22 cellular contexts compared by ENCODE assay signal in the genomic region with DNA sequence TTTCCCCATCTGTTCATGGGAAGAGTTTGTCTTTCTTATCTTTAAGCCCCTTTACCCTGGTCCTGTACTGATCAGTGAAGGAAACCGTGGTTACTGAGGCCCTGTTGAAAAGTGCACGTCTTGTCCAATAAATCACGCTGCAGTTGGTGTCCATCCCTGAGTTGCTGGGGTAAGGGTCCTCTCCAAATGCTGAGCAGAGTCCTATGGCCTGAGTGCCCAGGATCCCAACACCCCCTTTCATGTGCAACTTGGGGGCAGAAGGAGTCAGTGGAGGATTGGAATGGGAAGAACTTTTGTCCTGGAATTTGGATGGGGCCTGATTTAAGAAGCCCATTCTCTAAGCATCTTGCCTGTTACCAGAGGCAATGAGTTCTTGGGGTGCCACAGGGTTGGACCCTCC. TPM values are rescaled to one million over a fixed set of nuclear protein-coding genes. Genes with fewer than 3 reads are reported as not detected.
DNase-seq lines count a peak whose midpoint lies in the region; ATAC-seq, FAIRE-seq and TF ChIP-seq lines count a peak whose summit lies in the region.
"Had no signal": no experiment of that assay in that cellular context is flagged by ENCODE, and none has a peak within 500 bp of the region (broad histone marks: within the 10 kb centered on the region; RNA-seq: fewer than 3 reads in every experiment).

No MANE protein-coding gene starts in this region.

- CTCF ChIA-PET in H1 (lab: Charles Lee; ENCODE audit: partially characterized antibody): interaction anchor here (1.7 to 3.7 kb wide), 6 partner anchors 14 to 421 kb away, joined by 4 to 31 read pairs (median 8); no protein-coding TSS in a partner anchor

- H4K20me1 ChIP-seq in H1 (replicated peaks in 1 of 2; ENCODE audit: control insufficient read depth in 1 of 2, insufficient read depth in 2 of 2, low read length in 2 of 2): peaks cover 9 to 26% of the 10 kb centered on the region in 2 experiments

- H3K23me2 ChIP-seq in H1 (ENCODE audit: low read depth, low read length): no peaks in the 10 kb centered on the region; the same call in 1 of the 2 replicates

- no peak overlapping the region for H3K18ac ChIP-seq in H1 (ENCODE audit: extremely low read depth, low read length)

- no peak overlapping the region for H3K9ac ChIP-seq in H1 (replicated peaks in 1 of 4; ENCODE audit: extremely low read depth in 1 of 4, low read depth in 3 of 4, low read length in 3 of 4)

- peaks cover 10% of the 10 kb centered on the region for H3K36me3 Mint-ChIP-seq in nephron (ENCODE audit: low read depth)

- TF ChIP-seq CTCF in H1 (IDR thresholded peaks at IDR 0.05; ENCODE audit: control extremely low read depth in 1 of 3, insufficient read depth in 1 of 3, low read depth in 1 of 3, low read length in 3 of 3): no peak
- TF ChIP-seq CTCF in nephron (IDR thresholded peaks at IDR 0.05; ENCODE audit: unreplicated experiment in 3 of 3): no peak

- H3K79me1 ChIP-seq in H1 (ENCODE audit: low read depth, low read length): no peaks in the 10 kb centered on the region

- TF ChIP-seq POLR2A in H1 (IDR thresholded peaks at IDR 0.05; ENCODE audit: control extremely low read depth in 1 of 2, low read depth in 2 of 2, low read length in 2 of 2): no peak

- no peak overlapping the region for H3K14ac ChIP-seq in H1 (ENCODE audit: insufficient read length)

- no peak overlapping the region for H2AK5ac ChIP-seq in H1 (ENCODE audit: low read depth, low read length)

- no peak overlapping the region for H4K5ac ChIP-seq in H1 (ENCODE audit: insufficient read length, low read depth, low read length)

- no peak overlapping the region for H2BK20ac ChIP-seq in H1 (ENCODE audit: low read length)

- H3K4me3 Mint-ChIP-seq in nephron: no peak overlapping the region
- H3K4me3 Mint-ChIP-seq: CD4-positive, alpha-beta T cell; GM23338; HFFc6 had no signal

- peaks cover 0 to 13% (median 10%) of the 10 kb centered on the region in 4 experiments; a peak in 5 of 7 replicates for H3K4me1 ChIP-seq in H1 (replicated peaks in 1 of 4; ENCODE audit: control insufficient read depth in 3 of 4, insufficient read depth in 4 of 4, low read length in 3 of 4)

- H2BK5ac ChIP-seq in H1 (ENCODE audit: low read depth, low read length): no peak overlapping the region

- peak overlapping the region in 2 of 3 experiments; percentile 87 to 93 for H3K27ac Mint-ChIP-seq in nephron
- H3K27ac Mint-ChIP-seq: CD4-positive, alpha-beta T cell; GM23338; HFFc6 had no signal

- H3K36me3 ChIP-seq in H1 (ENCODE audit: control insufficient read depth in 2 of 4, insufficient read depth in 4 of 4, low read length in 3 of 4): peaks cover 0 to 6% (median 0%) of the 10 kb centered on the region in 4 experiments; a peak in 1 of 8 replicates

- no peaks in the 10 kb centered on the region for H3K9me3 ChIP-seq in H1 (ENCODE audit: insufficient read depth in 2 of 2, low read depth in 1 of 2, low read length in 1 of 2)
- H3K9me3 ChIP-seq: A549 had no signal

- no peak overlapping the region for H3K56ac ChIP-seq in H1 (replicated peaks; ENCODE audit: insufficient read length, low read depth, low read length)

- H3K4ac ChIP-seq in H1 (replicated peaks; ENCODE audit: insufficient read length, low read depth, low read length): no peak overlapping the region

- H3K4me2 ChIP-seq in H1 (ENCODE audit: insufficient read depth in 1 of 2, low read depth in 2 of 2, low read length in 2 of 2): no peak overlapping the region
- H3K4me2 ChIP-seq: A549, GM23338 had no signal

- H4K91ac ChIP-seq in H1 (replicated peaks; ENCODE audit: insufficient read length, low read length): peak overlapping the region; percentile 56

- no peak for ATAC-seq in Right ventricle myocardium inferior
- ATAC-seq: A549, GM23338 had no signal

- H3K27me3 Mint-ChIP-seq in nephron (ENCODE audit: low read depth): peaks cover 42% of the 10 kb centered on the region

- H3K4me1 Mint-ChIP-seq in nephron: peaks cover 66% of the 10 kb centered on the region

- H2AFZ ChIP-seq in H1 (ENCODE audit: low read length): no peak overlapping the region
- H2AFZ ChIP-seq: GM23338 had no signal

- no peak overlapping the region for H2BK15ac ChIP-seq in H1 (ENCODE audit: low read length)

- FAIRE-seq in H1 (lab: Jason Lieb, UNC): no peak
- FAIRE-seq: A549, GM12892, GM18507, HTR-8/SVneo had no signal

- no peak for TF ChIP-seq EP300 in H1 (IDR thresholded peaks at IDR 0.05; ENCODE audit: borderline replicate concordance in 1 of 2, low read depth in 2 of 2, low read length in 2 of 2)

- H3K79me2 ChIP-seq in H1 (ENCODE audit: control insufficient read depth in 1 of 2, insufficient read depth in 2 of 2, low read length in 2 of 2): no peaks in the 10 kb centered on the region

- no peak overlapping the region for H3K27ac ChIP-seq in H1 (ENCODE audit: low read depth, low read length)
- H3K27ac ChIP-seq: 22Rv1, A549, C4-2B had no signal

- no peak overlapping the region for H2BK120ac ChIP-seq in H1 (replicated peaks; ENCODE audit: low read depth, low read length)

- no peak overlapping the region for H4K8ac ChIP-seq in H1 (ENCODE audit: extremely low read depth, insufficient read depth, low read length)

- POLR2A ChIA-PET in H1 (lab: Charles Lee; ENCODE audit: partially characterized antibody): no interaction called here

- WGBS in H1 (ENCODE audit: extremely low coverage in 1 of 2, insufficient coverage in 1 of 2, insufficient read length in 1 of 2, insufficient replicate concordance in 2 of 2, low coverage in 1 of 2, low lambda C conversion rate in 2 of 2, missing lambda C conversion rate in 1 of 2), 2 experiments: 89% methylated on average over 3 of the region's 3 CpGs; no CpG with 5 or more reads in 1 of the 2 experiments

- H3K27me3 ChIP-seq in H1 (replicated peaks in 1 of 4; ENCODE audit: control insufficient read depth in 3 of 4, extremely low read depth in 1 of 4, insufficient read depth in 3 of 4, low read length in 3 of 4): peaks cover 38 to 52% (median 49%) of the 10 kb centered on the region in 4 experiments

- no peak for TF ChIP-seq RAD21 in H1 (IDR thresholded peaks at IDR 0.05 in 1 of 2, conservative IDR thresholded peaks at IDR 0.05 in 1 of 2; ENCODE audit: low read depth in 2 of 2, low read length in 2 of 2)

- H3K9me3 Mint-ChIP-seq in nephron: no peaks in the 10 kb centered on the region
- H3K9me3 Mint-ChIP-seq: CD4-positive, alpha-beta T cell; HFFc6 had no signal

- intact Hi-C loops in Right ventricle myocardium inferior (cut with DNase I) (loop anchor here (5.0 to 10.0 kb wide), 3 partner anchors 65 to 385 kb away; no protein-coding TSS in a partner anchor), cardiac septum (cut with DNase I) (loop anchor here (10.0 kb wide), 2 partner anchors 138 to 178 kb away; no protein-coding TSS in a partner anchor)

- no peak overlapping the region for H3K23ac ChIP-seq in H1 (ENCODE audit: insufficient read length)

- DNase-seq in Right ventricle myocardium inferior (ENCODE audit: missing footprints) (peak; percentile 16), cardiac septum (ENCODE audit: low spot score) (no peak), H1 (ENCODE audit: low read depth in 1 of 2, low spot score in 2 of 2) (no peak), Kasumi-1 (lab: John Stamatoyannopoulos, UW) (no peak), NOMO-1 (lab: John Stamatoyannopoulos, UW; ENCODE audit: unreplicated experiment in 2 of 2) (no peak)
- no peak for DNase-seq in activated CD4-positive, CD25-positive, alpha-beta regulatory T cell (lab: John Stamatoyannopoulos, UW)
- DNase-seq: AML-193; CD4-positive, alpha-beta T cell; DMS153; DMS79; GDM1; H7; HFFc6 had no signal

- H3K4me3 ChIP-seq in H1 (ENCODE audit: extremely low read depth in 1 of 4, insufficient read depth in 2 of 4, low read depth in 3 of 4, low read length in 4 of 4): no peak overlapping the region
- H3K4me3 ChIP-seq: A549, GM23338 had no signal

- H2BK12ac ChIP-seq in H1 (ENCODE audit: low read depth, low read length): no peak overlapping the region

TF ChIP-seq in H1, 55 proteins besides CTCF, POLR2A, EP300 and RAD21 (continues in another document):
- TF ChIP-seq SIX5 (IDR thresholded peaks at IDR 0.05; ENCODE audit: low read depth, low read length): no peak

RNA-seq across cellular contexts. Expression of gene TBX2, which starts 7.0 kb away (rescaled TPM):
- total RNA-seq in Right ventricle myocardium inferior (12.1 TPM), cardiac septum (17.2 TPM)
- total RNA-seq in H1 (2021; fragmentation: NEBNext Ultra II Directional; extraction: Animal tissue kit (Norgen Biotek cat#: 25700)): not detected in 2 replicates
- 0.02 TPM in 1 of 2 replicates, not detected in the other for polyA plus RNA-seq in H1 (2011; rRNA removed)
- polyA plus RNA-seq in H1 (2011; cell fraction: cytosol; rRNA removed): not detected
- polyA plus RNA-seq in H1 (2011; cell fraction: nucleus; rRNA removed): not detected
- polyA plus RNA-seq in H1 (2012, experiment 1 of 2): 0.09 TPM in 1 of 4 replicates, not detected in the others
- polyA plus RNA-seq in H1 (2012, experiment 2 of 2): not detected
- not detected for polyA plus RNA-seq in H1 (2013, experiment 1 of 2)
- not detected for polyA plus RNA-seq in H1 (2013, experiment 2 of 2)
- polyA minus RNA-seq in H1 (2011; rRNA and poly(A)+ RNA removed): not detected in 2 replicates
- polyA minus RNA-seq in H1 (2011; cell fraction: cytosol; rRNA and poly(A)+ RNA removed): not detected
- not detected for polyA minus RNA-seq in H1 (2011; cell fraction: nucleus; rRNA and poly(A)+ RNA removed)
- total RNA-seq: GM23338, H7 had no signal
- polyA plus RNA-seq: GM23338 had no signal

RNA-seq across cellular contexts. Expression of gene TBX4, which starts 59.5 kb away (rescaled TPM):
- total RNA-seq in Right ventricle myocardium inferior (not detected), cardiac septum (0.05 TPM)
- total RNA-seq in H1 (2021; fragmentation: NEBNext Ultra II Directional; extraction: Animal tissue kit (Norgen Biotek cat#: 25700)): not detected in 2 replicates
- 0.02 TPM in 1 of 2 replicates, not detected in the other for polyA plus RNA-seq in H1 (2011; rRNA removed)
- not detected for polyA plus RNA-seq in H1 (2011; cell fraction: cytosol; rRNA removed)
- polyA plus RNA-seq in H1 (2011; cell fraction: nucleus; rRNA removed): not detected
- 0.15 to 0.34 TPM in 2 of 4 replicates, not detected in the others for polyA plus RNA-seq in H1 (2012, experiment 1 of 2)
- 0.04 TPM for polyA plus RNA-seq in H1 (2012, experiment 2 of 2)
- polyA plus RNA-seq in H1 (2013, experiment 1 of 2): not detected
- 0.02 TPM for polyA plus RNA-seq in H1 (2013, experiment 2 of 2)
- polyA minus RNA-seq in H1 (2011; rRNA and poly(A)+ RNA removed): not detected in 2 replicates
- polyA minus RNA-seq in H1 (2011; cell fraction: cytosol; rRNA and poly(A)+ RNA removed): not detected
- polyA minus RNA-seq in H1 (2011; cell fraction: nucleus; rRNA and poly(A)+ RNA removed): not detected
- total RNA-seq: CD4-positive, alpha-beta T cell; Daoy; GM23338; H7 had no signal
- polyA plus RNA-seq: GM23338 had no signal

Comparison
In these comparisons a context has a peak if more than half of its experiments do, and no peak if none do; other contexts are left out.
1. RNA of gene TBX2, which starts 7.0 kb away (total RNA-seq): 17.2 TPM in cardiac septum (single experiment) and 12.1 TPM in Right ventricle myocardium inferior (single experiment); not detected in H1; every median in the first group is over 10 times any median in the second.